In genomic region chr19:31112158-31112557, GRCh38 we compare ENCODE assay signal across 21 cellular contexts.
"Had no signal": no experiment of that assay in that cellular context is flagged by ENCODE, and none has a peak within 500 bp of the region (broad histone marks: within the 10 kb centered on the region; RNA-seq: fewer than 3 reads in every experiment).

No MANE protein-coding gene starts in this region.

- H3K4me3 ChIP-seq: adrenal gland, SK-N-MC had no signal

- H3K4me1 ChIP-seq: adrenal gland had no signal

- H3K36me3 ChIP-seq: adrenal gland, WERI-Rb-1 had no signal

- H3K9me3 ChIP-seq: adrenal gland had no signal

- DNase-seq: activated CD4-positive, alpha-beta memory T cell treated with anti-CD3 and anti-CD28 coated beads, Interleukin-2, amount 10 ng/mL, durations not matched to agents 7 days and 5 days; activated CD4-positive, alpha-beta T cell treated with anti-CD3 and anti-CD28 coated beads for 36 hours; activated CD4-positive, alpha-beta T cell treated with anti-CD3 and anti-CD28 coated beads, Interleukin-2, amount 50 U/mL, for 1 hour; activated gamma-delta T cell treated with Interleukin-2 at 50 U/mL for 16 hours; activated naive CD4-positive, alpha-beta T cell treated with anti-CD3 and anti-CD28 coated beads, Interleukin-2, amount 50 U/mL, for 16 hours; activated naive CD8-positive, alpha-beta T cell treated with anti-CD3 and anti-CD28 coated beads, Interleukin-2, amount 10 ng/mL, durations not matched to agents 7 days and 5 days; activated T-cell treated with anti-CD3 and anti-CD28 coated beads for 4 hours; activated T-cell treated with anti-CD3 and anti-CD28 coated beads, Interleukin-2, amount 50 U/mL, for 72 hours; adrenal gland; anterior cingulate cortex; KG1; NCI-H1048; NCI-H1930; NCI-H446 treated with DMSO at 0.1 percent for 48 hours; NCI-H524 treated with DMSO at 0.1 percent for 48 hours; NCI-H82; SHP77 treated with DMSO at 0.1 percent for 48 hours; T-helper 1 cell; WERI-Rb-1 had no signal

- ATAC-seq: activated CD4-positive, alpha-beta T cell treated with anti-CD3 and anti-CD28 coated beads for 36 hours; activated T-cell treated with anti-CD3 and anti-CD28 coated beads, Interleukin-2, amount 50 U/mL, for 72 hours had no signal

- FAIRE-seq: RCC 7860 had no signal

- H3K27ac ChIP-seq: adrenal gland, SK-N-MC, WERI-Rb-1 had no signal

- H3K27me3 ChIP-seq: adrenal gland had no signal
